ENCODE assay signal across 8 cellular contexts in the genomic region with DNA sequence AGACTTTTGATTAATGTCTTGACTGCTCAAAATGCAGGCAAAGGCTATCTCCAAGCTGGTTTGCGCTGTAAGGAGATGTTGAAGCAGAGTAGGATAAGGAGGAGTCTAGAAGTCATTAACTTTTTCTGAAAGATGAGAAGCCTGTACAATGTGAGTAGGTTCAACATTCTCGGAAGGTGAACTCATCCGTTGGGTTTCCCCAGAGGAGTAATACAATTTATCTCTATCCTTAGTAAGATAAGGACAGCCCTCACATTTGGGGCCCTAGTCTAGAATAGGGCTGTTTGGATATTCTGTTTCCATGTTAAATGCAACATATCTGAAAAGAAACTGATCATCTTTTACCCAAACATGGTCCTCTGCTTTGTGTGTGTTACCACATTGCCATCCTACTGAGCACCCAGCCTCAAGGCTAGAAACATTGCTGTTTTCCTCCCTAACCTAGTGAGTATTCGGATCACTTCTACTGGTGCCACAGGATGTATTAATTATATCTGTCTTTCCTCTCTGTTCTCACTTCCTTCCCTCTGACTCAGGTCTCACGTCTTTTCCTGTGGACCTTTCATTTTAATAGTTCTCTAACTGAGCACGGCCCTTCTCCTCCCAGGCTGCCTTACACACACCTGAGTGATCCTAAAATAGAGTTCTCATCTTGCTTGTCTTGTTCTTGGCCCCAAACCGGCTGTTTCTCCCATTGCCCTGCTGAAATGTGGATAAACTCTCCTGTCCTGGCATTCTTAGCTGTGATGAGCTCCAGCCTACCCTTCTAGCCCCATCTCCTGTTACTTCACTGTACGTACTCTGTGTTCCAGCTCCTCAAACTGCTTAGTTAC.
DNase-seq lines count a peak whose midpoint lies in the region; ATAC-seq and TF ChIP-seq lines count a peak whose summit lies in the region.

No MANE protein-coding gene starts in this region.

- DNase-seq in GM06990 (ENCODE audit: extremely low read depth, insufficient read length) (peak; percentile 16), Kasumi-1 (lab: John Stamatoyannopoulos, UW) (peak; percentile 45 to 49), dermis microvascular lymphatic vessel endothelial cell (ENCODE audit: low read depth in 2 of 2) (peak; percentile 24 to 64), OCI-M2 (lab: John Stamatoyannopoulos, UW; ENCODE audit: unreplicated experiment) (no peak), NCI-H2029 (lab: John Stamatoyannopoulos, UW) (no peak), hepatic stellate cell (ENCODE audit: low spot score) (no peak)

- TF ChIP-seq CTCF in GM06990 (IDR thresholded peaks at IDR 0.05; ENCODE audit: insufficient read depth, low read length, poor library complexity, severe bottlenecking), result no peak

- no peaks in the 10 kb centered on the region for H3K27me3 ChIP-seq in GM06990 (replicated peaks; ENCODE audit: control insufficient read depth, insufficient read depth, low read length)

- H3K36me3 ChIP-seq in GM06990 (ENCODE audit: control insufficient read depth, insufficient read depth, low read length), result no peaks in the 10 kb centered on the region

- ATAC-seq in GM21515 (IDR thresholded peaks at IDR 0.05; ENCODE audit: unreplicated experiment), result peak; percentile 80

- H3K4me3 ChIP-seq in GM06990 (replicated peaks; ENCODE audit: low read depth, low read length), result no peak overlapping the region
- H3K4me3 ChIP-seq in skin epidermis, result no peak overlapping the region

- peak overlapping the region in 12 of 21 experiments; percentile 9 to 76 (median 44) for H3K27ac ChIP-seq in skin epidermis

Comparison
In these comparisons a context has a peak if more than half of its experiments do, and no peak if none do; other contexts are left out.
1. DNase-seq: peak in GM06990 (single experiment), Kasumi-1 (2 of 2) and dermis microvascular lymphatic vessel endothelial cell (2 of 2); none in OCI-M2 (single experiment), NCI-H2029 (single experiment) and hepatic stellate cell (single experiment).